Comparison of ENCODE assay signal across 23 cellular contexts in genomic region chr9:95036676-95037075, GRCh38.
DNase-seq lines count a peak whose midpoint lies in the region; ATAC-seq and TF ChIP-seq lines count a peak whose summit lies in the region.
"Had no signal": no experiment of that assay in that cellular context is flagged by ENCODE, and none has a peak within 500 bp of the region (broad histone marks: within the 10 kb centered on the region; RNA-seq: fewer than 3 reads in every experiment).

No MANE protein-coding gene starts in this region.

- CTCF ChIA-PET in RWPE1 (lab: Yijun Ruan, JAX), result interaction anchor here (1.4 kb wide), 1 partner anchor 10 kb away, joined by 4 read pairs; no protein-coding TSS in a partner anchor

- H3K9ac ChIP-seq in parathyroid adenoma, result no peak overlapping the region

- TF ChIP-seq CTCF in RWPE1 (conservative IDR thresholded peaks at IDR 0.05; ENCODE audit: low read depth), result no peak
- no peak for TF ChIP-seq CTCF in esophagus squamous epithelium (IDR thresholded peaks at IDR 0.05)
- TF ChIP-seq CTCF in parathyroid adenoma (IDR thresholded peaks at IDR 0.05), result no peak
- no peak for TF ChIP-seq CTCF in transverse colon (IDR thresholded peaks at IDR 0.05)
- TF ChIP-seq CTCF in GM23338 (conservative IDR thresholded peaks at IDR 0.05; ENCODE audit: low read depth in 2 of 2), result no peak

- H4K20me1 ChIP-seq in GM23338 (replicated peaks; ENCODE audit: insufficient read depth), result no peaks in the 10 kb centered on the region

- 0 out of 3 replicates have a peak, but pooled peaks cover 2% of the 10 kb centered on the region for H3K4me1 Mint-ChIP-seq in GM23338
- H3K4me1 Mint-ChIP-seq: IgD-negative memory B cell had no signal

- 42 to 52% methylated on average over 2 of the region's 2 CpGs for WGBS in esophagus squamous epithelium, 2 donors
- WGBS in transverse colon (ENCODE audit: low coverage in 1 of 2), 2 donors, result 76 to 79% methylated on average over 2 of the region's 2 CpGs

- H3K36me3 Mint-ChIP-seq in GM23338 (ENCODE audit: low read depth), result no peaks in the 10 kb centered on the region

- DNase-seq in RWPE1 (ENCODE audit: low spot score), result no peak
- no peak for DNase-seq in esophagus squamous epithelium (lab: John Stamatoyannopoulos, UW)
- DNase-seq in transverse colon, result no peak
- DNase-seq in GM23338 (ENCODE audit: low spot score), result no peak
- DNase-seq in HT-29 (ENCODE audit: low spot score), result no peak
- DNase-seq: activated CD4-positive, alpha-beta T cell treated with anti-CD3 and anti-CD28 coated beads, Interleukin-2, amount 50 U/mL, for 48 hours; activated naive CD4-positive, alpha-beta T cell treated with anti-CD3 and anti-CD28 coated beads, Interleukin-2, amount 50 U/mL, for 16 hours; BE2C; body of pancreas; Calu3; EL; foreskin melanocyte; H9; left colon; MV-4-11; NCI-H187 treated with DMSO at 0.1 percent for 48 hours; NCI-H510A; Right ventricle myocardium superior; stimulated activated naive CD4-positive, alpha-beta T cell treated with Interleukin-2 at 50 U/mL for 16 hours; WERI-Rb-1 had no signal

- in situ Hi-C loops in transverse colon (cut with MboI; ENCODE audit: low pct_ligation_motif_present in 1 of 4, low pct_unique_long_range_greater_than_20kb in 1 of 4, low sequenced_read_pairs in 3 of 4), result no loop called here

- TF ChIP-seq EP300 in transverse colon (IDR thresholded peaks at IDR 0.05; ENCODE audit: low read depth), result no peak

- POLR2A ChIA-PET in RWPE1 (lab: Yijun Ruan, JAX; ENCODE audit: low non-redundant PET), result no interaction called here

- TF ChIP-seq POLR2A in esophagus squamous epithelium (IDR thresholded peaks at IDR 0.05), result no peak
- TF ChIP-seq POLR2A in transverse colon (IDR thresholded peaks at IDR 0.05), result no peak

- H3F3A ChIP-seq in GM23338 (replicated peaks; ENCODE audit: low read depth), result no peaks in the 10 kb centered on the region

- H3K4me3 Mint-ChIP-seq in GM23338, result no peak overlapping the region
- H3K4me3 Mint-ChIP-seq: H9, IgD-negative memory B cell had no signal

- H3K27ac Mint-ChIP-seq in GM23338, result no peak overlapping the region
- H3K27ac Mint-ChIP-seq: H9, IgD-negative memory B cell had no signal

- H3K79me2 ChIP-seq in parathyroid adenoma, result peaks cover 24% of the 10 kb centered on the region
- no peaks in the 10 kb centered on the region for H3K79me2 ChIP-seq in GM23338 (replicated peaks; ENCODE audit: insufficient read depth)

- H3K9me3 ChIP-seq in esophagus squamous epithelium (no peaks in the 10 kb centered on the region), parathyroid adenoma (ENCODE audit: control insufficient read depth, low read length) (no peaks in the 10 kb centered on the region), transverse colon (no peaks in the 10 kb centered on the region)
- H3K9me3 ChIP-seq: BE2C, body of pancreas had no signal

- H3K9me2 ChIP-seq in GM23338 (ENCODE audit: insufficient read depth), result no peaks in the 10 kb centered on the region

- peaks cover 29 to 100% (median 73%) of the 10 kb centered on the region in 3 donors for H3K4me1 ChIP-seq in esophagus squamous epithelium
- H3K4me1 ChIP-seq in parathyroid adenoma, result peaks cover 19% of the 10 kb centered on the region
- peaks cover 38 to 74% (median 64%) of the 10 kb centered on the region in 4 donors for H3K4me1 ChIP-seq in transverse colon
- H3K4me1 ChIP-seq in GM23338 (ENCODE audit: insufficient read depth), result no peaks in the 10 kb centered on the region

- H3K27me3 ChIP-seq in esophagus squamous epithelium, result no peaks in the 10 kb centered on the region
- no peaks in the 10 kb centered on the region for H3K27me3 ChIP-seq in parathyroid adenoma (ENCODE audit: control insufficient read depth, insufficient read depth, low read length)
- H3K27me3 ChIP-seq in transverse colon, result no peaks in the 10 kb centered on the region
- H3K27me3 ChIP-seq in GM23338 (ENCODE audit: insufficient read depth), result no peaks in the 10 kb centered on the region
- H3K27me3 ChIP-seq: BE2C, body of pancreas had no signal

- ATAC-seq in GM21360 (IDR thresholded peaks at IDR 0.05; ENCODE audit: unreplicated experiment), result no peak
- no peak for ATAC-seq in GM23338
- ATAC-seq: body of pancreas, left colon had no signal

- H3K9me3 Mint-ChIP-seq in GM23338, result no peaks in the 10 kb centered on the region
- H3K9me3 Mint-ChIP-seq: H9, IgD-negative memory B cell had no signal

- intact Hi-C loops in esophagus squamous epithelium (cut with DNase I), result no loop called here
- intact Hi-C loops in transverse colon (cut with DNase I; ENCODE audit: low total_unique reads), result no loop called here

- H3K27me3 Mint-ChIP-seq in GM23338 (ENCODE audit: insufficient read depth, low read depth, poor library complexity), result peaks cover 2% of the 10 kb centered on the region
- H3K27me3 Mint-ChIP-seq: IgD-negative memory B cell had no signal

- peak overlapping the region; percentile 69 for H3K4me2 ChIP-seq in parathyroid adenoma (ENCODE audit: low read length)
- H3K4me2 ChIP-seq in GM23338, result no peak overlapping the region

- H3K27ac ChIP-seq in RWPE1 (peak overlapping the region; percentile 31; the same call in 1 of the 2 replicates), esophagus squamous epithelium (peak overlapping the region in 3 of 4 donors; percentile 79 to 97 (median 82)), parathyroid adenoma (peak overlapping the region; percentile 74), transverse colon (peak overlapping the region; percentile 37 to 77 (median 62)), GM23338 (ENCODE audit: low read depth) (no peak overlapping the region)
- H3K27ac ChIP-seq: WERI-Rb-1 had no signal

- H3K4me3 ChIP-seq in esophagus squamous epithelium, result no peak overlapping the region
- peak overlapping the region; percentile 42 for H3K4me3 ChIP-seq in parathyroid adenoma (ENCODE audit: low read depth, low read length)
- no peak overlapping the region for H3K4me3 ChIP-seq in transverse colon
- H3K4me3 ChIP-seq in GM23338, result no peak overlapping the region
- H3K4me3 ChIP-seq: body of pancreas had no signal

- H3K36me3 ChIP-seq in esophagus squamous epithelium, result peaks cover 0 to 29% (median 4%) of the 10 kb centered on the region in 3 donors
- no peaks in the 10 kb centered on the region for H3K36me3 ChIP-seq in parathyroid adenoma (ENCODE audit: control insufficient read depth, insufficient read depth, low read length)
- no peaks in the 10 kb centered on the region for H3K36me3 ChIP-seq in transverse colon
- no peaks in the 10 kb centered on the region for H3K36me3 ChIP-seq in GM23338 (ENCODE audit: insufficient read depth)

- H2AFZ ChIP-seq in parathyroid adenoma, result no peak overlapping the region
- H2AFZ ChIP-seq in GM23338, result no peak overlapping the region

TF ChIP-seq in GM23338, 12 proteins besides CTCF, POLR2A, EP300 and RAD21 (continues in another document):
- TF ChIP-seq NANOG (IDR thresholded peaks at IDR 0.05; ENCODE audit: borderline replicate concordance), result no peak
- TF ChIP-seq CREB1 (CRISPR knock-in tag; IDR thresholded peaks at IDR 0.05; ENCODE audit: low read depth), result no peak
- no peak for TF ChIP-seq EZH2phosphoT487 (IDR thresholded peaks at IDR 0.05; ENCODE audit: unreplicated experiment)
- TF ChIP-seq, protein P1, sequence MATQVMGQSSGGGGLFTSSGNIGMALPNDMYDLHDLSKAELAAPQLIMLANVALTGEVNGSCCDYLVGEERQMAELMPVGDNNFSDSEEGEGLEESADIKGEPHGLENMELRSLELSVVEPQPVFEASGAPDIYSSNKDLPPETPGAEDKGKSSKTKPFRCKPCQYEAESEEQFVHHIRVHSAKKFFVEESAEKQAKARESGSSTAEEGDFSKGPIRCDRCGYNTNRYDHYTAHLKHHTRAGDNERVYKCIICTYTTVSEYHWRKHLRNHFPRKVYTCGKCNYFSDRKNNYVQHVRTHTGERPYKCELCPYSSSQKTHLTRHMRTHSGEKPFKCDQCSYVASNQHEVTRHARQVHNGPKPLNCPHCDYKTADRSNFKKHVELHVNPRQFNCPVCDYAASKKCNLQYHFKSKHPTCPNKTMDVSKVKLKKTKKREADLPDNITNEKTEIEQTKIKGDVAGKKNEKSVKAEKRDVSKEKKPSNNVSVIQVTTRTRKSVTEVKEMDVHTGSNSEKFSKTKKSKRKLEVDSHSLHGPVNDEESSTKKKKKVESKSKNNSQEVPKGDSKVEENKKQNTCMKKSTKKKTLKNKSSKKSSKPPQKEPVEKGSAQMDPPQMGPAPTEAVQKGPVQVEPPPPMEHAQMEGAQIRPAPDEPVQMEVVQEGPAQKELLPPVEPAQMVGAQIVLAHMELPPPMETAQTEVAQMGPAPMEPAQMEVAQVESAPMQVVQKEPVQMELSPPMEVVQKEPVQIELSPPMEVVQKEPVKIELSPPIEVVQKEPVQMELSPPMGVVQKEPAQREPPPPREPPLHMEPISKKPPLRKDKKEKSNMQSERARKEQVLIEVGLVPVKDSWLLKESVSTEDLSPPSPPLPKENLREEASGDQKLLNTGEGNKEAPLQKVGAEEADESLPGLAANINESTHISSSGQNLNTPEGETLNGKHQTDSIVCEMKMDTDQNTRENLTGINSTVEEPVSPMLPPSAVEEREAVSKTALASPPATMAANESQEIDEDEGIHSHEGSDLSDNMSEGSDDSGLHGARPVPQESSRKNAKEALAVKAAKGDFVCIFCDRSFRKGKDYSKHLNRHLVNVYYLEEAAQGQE (IDR thresholded peaks at IDR 0.05; ENCODE audit: unreplicated experiment), result no peak
- TF ChIP-seq POLR2AphosphoS5 (IDR thresholded peaks at IDR 0.05; ENCODE audit: low read depth), result no peak
